In the genomic region with DNA sequence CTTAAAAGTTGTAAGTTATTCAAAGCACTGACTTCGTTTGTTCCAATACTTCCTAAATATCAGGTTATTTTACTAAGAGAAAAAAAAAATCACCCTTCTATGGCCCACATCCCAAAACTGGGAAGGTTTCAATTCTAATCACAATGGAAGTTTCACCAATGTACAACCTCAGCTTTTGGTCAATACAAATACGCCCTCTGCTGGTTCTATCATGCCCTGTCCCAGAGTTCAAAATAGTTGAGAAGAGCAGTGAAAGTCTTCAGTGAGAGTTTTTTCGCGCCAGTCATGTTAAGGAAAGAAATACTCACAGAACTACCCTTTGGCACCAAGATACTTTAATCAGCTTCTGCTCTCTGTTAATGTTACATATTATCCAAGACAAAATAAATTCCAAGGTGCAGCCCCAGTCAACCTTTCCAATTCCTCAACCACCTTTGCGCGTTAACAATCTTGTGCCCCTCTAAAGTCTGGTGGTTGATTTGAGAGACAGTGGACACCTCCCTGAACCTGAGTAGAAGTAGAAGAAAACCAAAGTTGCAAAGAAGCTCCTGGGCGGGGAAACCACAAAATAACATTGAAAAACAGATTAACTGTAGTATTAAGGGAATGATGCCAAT, we compare ENCODE assay signal across 8 cellular contexts. TPM values are rescaled to one million over a fixed set of nuclear protein-coding genes. Genes with fewer than 3 reads are reported as not detected.
A peak's percentile ranks its signal among the peaks of the same experiment; 100 is the strongest.
DNase-seq lines count a peak whose midpoint lies in the region; ATAC-seq and TF ChIP-seq lines count a peak whose summit lies in the region.

No MANE protein-coding gene starts in this region.

- H4K5ac ChIP-seq in H9 (ENCODE audit: insufficient read length, low read depth, low read length) = no peak overlapping the region

- H2BK12ac ChIP-seq in H9 (ENCODE audit: insufficient read length, low read depth, low read length) = no peak overlapping the region

- H3K27me3 Mint-ChIP-seq in H9 (ENCODE audit: low read depth) = no peaks in the 10 kb centered on the region

- H3K36me3 ChIP-seq in BJ (ENCODE audit: control insufficient read depth, insufficient read depth, low read length) (no peaks in the 10 kb centered on the region), lower lobe of right lung (no peaks in the 10 kb centered on the region)

- H3T11ph ChIP-seq in H9 (ENCODE audit: low read length) = no peak overlapping the region

- H3K18ac ChIP-seq in H9 (ENCODE audit: insufficient read length, low read depth, low read length) = no peak overlapping the region

- POLR2A ChIA-PET in BJ (lab: Charles Lee) = no interaction called here

- H2AFZ ChIP-seq in H9 (ENCODE audit: low read length) = no peak overlapping the region

- CTCF ChIA-PET in BJ (lab: Yijun Ruan, JAX) = interaction anchor here (0.6 to 6.0 kb wide), 33 partner anchors 8 to 941 kb away, joined by 3 to 48 read pairs (median 3); partner anchors contain the start of gene ALS2

- no peak overlapping the region for H2BK120ac ChIP-seq in H9 (ENCODE audit: low read depth, low read length, poor library complexity, severe bottlenecking)

- H4K20me1 ChIP-seq in H9 (ENCODE audit: control insufficient read depth, insufficient read depth, insufficient read length) = no peaks in the 10 kb centered on the region

- H4K91ac ChIP-seq in H9 (ENCODE audit: insufficient read length, low read depth, low read length) = no peak overlapping the region

- peaks cover 2 to 7% of the 10 kb centered on the region in 2 experiments; a peak in 3 of 5 replicates for H3K9me3 Mint-ChIP-seq in H9

- no peak overlapping the region for H3K14ac ChIP-seq in H9 (ENCODE audit: insufficient read depth, low read length)

- H3K23ac ChIP-seq in H9 (ENCODE audit: insufficient read length, low read depth, low read length) = no peak overlapping the region

- H3K36me3 Mint-ChIP-seq in H9 (ENCODE audit: insufficient read depth in 1 of 3, low read depth in 3 of 3) = peaks cover 0 to 5% (median 2%) of the 10 kb centered on the region in 3 experiments; a peak in 4 of 7 replicates

- no peak overlapping the region for H3K4ac ChIP-seq in H9 (ENCODE audit: low read depth, low read length)

- no peak overlapping the region for H2AK5ac ChIP-seq in H9 (ENCODE audit: insufficient read length, low read length)

- H3K27me3 ChIP-seq in BJ (ENCODE audit: control insufficient read depth, insufficient read depth, low read length) (no peaks in the 10 kb centered on the region), H9 (ENCODE audit: insufficient read depth, low read length) (no peaks in the 10 kb centered on the region), dorsolateral prefrontal cortex (no peaks in the 10 kb centered on the region), lower lobe of right lung (ENCODE audit: low read depth) (no peaks in the 10 kb centered on the region)

- no peak overlapping the region for H3K9ac ChIP-seq in H9 (ENCODE audit: extremely low read depth, insufficient read length, low read length)

- H3K79me1 ChIP-seq in H9 (ENCODE audit: insufficient read depth, low read depth, low read length, poor library complexity, severe bottlenecking) = no peaks in the 10 kb centered on the region

- H3K27ac Mint-ChIP-seq in H9 = no peak overlapping the region

- no peak overlapping the region for H3K27ac ChIP-seq in H9 (ENCODE audit: insufficient read length, low read depth, low read length)
- H3K27ac ChIP-seq in dorsolateral prefrontal cortex = no peak overlapping the region
- no peak overlapping the region for H3K27ac ChIP-seq in lower lobe of right lung

- H3K9me3 ChIP-seq in H9 (ENCODE audit: control insufficient read depth, low read depth, low read length) = no peaks in the 10 kb centered on the region
- no peaks in the 10 kb centered on the region for H3K9me3 ChIP-seq in lower lobe of right lung

- WGBS in H9 (ENCODE audit: extremely low coverage, insufficient read length, low lambda C conversion rate) = no CpG with 5 or more reads among the region's 7 CpGs

- H3K4me2 ChIP-seq in H9 (ENCODE audit: insufficient read depth, insufficient read length, low read length) = no peak overlapping the region

- no peak overlapping the region for H3K4me3 ChIP-seq in BJ (ENCODE audit: low read depth, low read length)
- H3K4me3 ChIP-seq in dorsolateral prefrontal cortex = no peak overlapping the region
- H3K4me3 ChIP-seq in lower lobe of right lung = no peak overlapping the region

- H2BK15ac ChIP-seq in H9 (ENCODE audit: low read depth, low read length) = no peak overlapping the region

- TF ChIP-seq CTCF in BJ (IDR thresholded peaks at IDR 0.05; ENCODE audit: insufficient read depth, low read depth, low read length) (peak; percentile 79), H9 (conservative IDR thresholded peaks at IDR 0.05) (peak; percentile 94), dorsolateral prefrontal cortex (IDR thresholded peaks at IDR 0.05 in 54 of 56, conservative IDR thresholded peaks at IDR 0.05 in 2 of 56; ENCODE audit: low read depth in 1 of 56, partially characterized antibody in 56 of 56) (peak; percentile 70 to 98 (median 91)), lower lobe of right lung (IDR thresholded peaks at IDR 0.05) (peak; percentile 88)

- H3K4me1 ChIP-seq in H9 (ENCODE audit: insufficient read depth, low read length) = no peaks in the 10 kb centered on the region
- no peaks in the 10 kb centered on the region for H3K4me1 ChIP-seq in lower lobe of right lung

- DNase-seq in BJ (ENCODE audit: low read depth) (no peak), H9 (peak; percentile 60), NCI-H2227 treated with DMSO at 0.1 percent for 48 hours (lab: John Stamatoyannopoulos, UW) (peak; percentile 72), dorsolateral prefrontal cortex (peak in 4 of 10 donors; percentile 22 to 71 (median 59)), lower lobe of right lung (no peak)
- peak; percentile 5 to 21 (median 12) for DNase-seq in activated CD4-positive, CD25-positive, alpha-beta regulatory T cell (lab: John Stamatoyannopoulos, UW)
- DNase-seq in stimulated activated CD8-positive, alpha-beta memory T cell treated with anti-CD3 and anti-CD28 coated beads, Interleukin-7, amount 100 ng/mL, for 4 hours (ENCODE audit: low read depth in 2 of 2) = peak; percentile 2 to 33

- no peak overlapping the region for H3K56ac ChIP-seq in H9 (ENCODE audit: insufficient read length, low read depth, low read length)

- no peak overlapping the region for H3K4me3 Mint-ChIP-seq in H9

- H2BK20ac ChIP-seq in H9 (ENCODE audit: low read depth, low read length, poor library complexity, severe bottlenecking) = no peak overlapping the region

- ATAC-seq in lower lobe of right lung = peak; percentile 84
- no peak for ATAC-seq in GM21381 (IDR thresholded peaks at IDR 0.05; ENCODE audit: unreplicated experiment)

- H3K23me2 ChIP-seq in H9 (ENCODE audit: insufficient read length, low read depth, low read length, poor library complexity, severe bottlenecking) = no peaks in the 10 kb centered on the region

- 0 out of 4 replicates have a peak, but pooled peaks cover 4% of the 10 kb centered on the region in 2 experiments for H3K4me1 Mint-ChIP-seq in H9

- no peak overlapping the region for H4K8ac ChIP-seq in H9 (replicated peaks; ENCODE audit: insufficient read length, low read depth, low read length)

- no peak overlapping the region for H2BK5ac ChIP-seq in H9 (ENCODE audit: insufficient read length, low read length)

- no peaks in the 10 kb centered on the region for H3K79me2 ChIP-seq in H9 (ENCODE audit: insufficient read depth, low read length)

- intact Hi-C loops in dorsolateral prefrontal cortex (cut with DNase I) = loop anchor here (2.0 to 10.0 kb wide), 4 partner anchors 316 to 384 kb away; no protein-coding TSS in a partner anchor
- intact Hi-C loops in lower lobe of right lung (cut with DNase I) = loop anchor here (5.0 kb wide), 1 partner anchor 316 kb away; no protein-coding TSS in a partner anchor

RNA-seq across cellular contexts. Expression of gene SUMO1, which starts 59.9 kb away (rescaled TPM):
- polyA plus RNA-seq in BJ (2011; rRNA removed) = 48.0 and 103 TPM in 2 replicates
- 38.4 and 41.0 TPM in 2 replicates for polyA minus RNA-seq in BJ (2011; rRNA and poly(A)+ RNA removed)
- total RNA-seq in H9 (2021) = 202 and 206 TPM in 2 replicates
- 100 to 1,000 TPM in 65 of 120 experiments, 10 to 100 TPM in 55; 58.1 to 144 (median 102) TPM for total RNA-seq in dorsolateral prefrontal cortex
- total RNA-seq in lower lobe of right lung = 70.1 TPM

Comparison
In these comparisons a context has a peak if more than half of its experiments do, and no peak if none do; other contexts are left out.
1. DNase-seq: peak in H9 (single experiment), NCI-H2227 treated with DMSO at 0.1 percent for 48 hours (single experiment), activated CD4-positive, CD25-positive, alpha-beta regulatory T cell (4 of 4) and stimulated activated CD8-positive, alpha-beta memory T cell treated with anti-CD3 and anti-CD28 coated beads, Interleukin-7, amount 100 ng/mL, for 4 hours (2 of 2); none in BJ (single experiment) and lower lobe of right lung (single experiment).
2. Peak in every context shown above with its lines, with median percentiles within 50 percentile points of each other: CTCF ChIP-seq.